In genomic region chr12:125824276-125824675, GRCh38 we compare ENCODE assay signal across 23 cellular contexts.
DNase-seq lines count a peak whose midpoint lies in the region; ATAC-seq, FAIRE-seq and TF ChIP-seq lines count a peak whose summit lies in the region.
"Had no signal": no experiment of that assay in that cellular context is flagged by ENCODE, and none has a peak within 500 bp of the region (broad histone marks: within the 10 kb centered on the region; RNA-seq: fewer than 3 reads in every experiment).

No MANE protein-coding gene starts in this region.

- no peak for TF ChIP-seq EP300 in esophagus muscularis mucosa (IDR thresholded peaks at IDR 0.05)

- no peaks in the 10 kb centered on the region for H4K20me1 ChIP-seq in PC-3 (ENCODE audit: low read length)
- H4K20me1 ChIP-seq: BLaER1 had no signal

- FAIRE-seq in RCC 7860 (lab: Jason Lieb, UNC): no peak
- FAIRE-seq: A204.1, G401.6, GM12891 had no signal

- DNase-seq in RCC 7860 (ENCODE audit: low spot score) (peak; percentile 43), astrocyte of the hippocampus (ENCODE audit: low read depth, low spot score) (peak; percentile 31), esophagus muscularis mucosa (ENCODE audit: extremely low spot score) (peak; percentile 12), non-pigmented ciliary epithelial cell (ENCODE audit: low read depth) (peak; percentile 10), PC-3 (no peak), SIG-M5 treated with dmso at 0.1 percent for 504 hours (lab: John Stamatoyannopoulos, UW; ENCODE audit: unreplicated experiment) (no peak), NCI-H2171 treated with DMSO at 0.1 percent for 48 hours (lab: John Stamatoyannopoulos, UW) (no peak)
- DNase-seq: 8988T; ACHN; BE2C; C1 segment of cervical spinal cord; CD4-positive, alpha-beta memory T cell; CD4-positive, CD25-positive, alpha-beta regulatory T cell; CD8-positive, alpha-beta memory T cell; COR-L47; DMS 273 treated with DMSO at 0.1 percent for 48 hours; DMS79 treated with DMSO at 0.1 percent for 48 hours; GF-D8 had no signal

- intact Hi-C loops in esophagus muscularis mucosa (cut with DNase I): no loop called here
- intact Hi-C loops in PC-3 (cut with micrococcal nuclease): no loop called here

- no peaks in the 10 kb centered on the region for H3F3A ChIP-seq in PC-3 (ENCODE audit: low read length, unreplicated experiment)

- H3K27ac ChIP-seq in esophagus muscularis mucosa (replicated peaks in 1 of 4): no peak overlapping the region
- no peak overlapping the region for H3K27ac ChIP-seq in PC-3 (ENCODE audit: low read length)
- H3K27ac ChIP-seq: BLaER1 had no signal

- WGBS in esophagus muscularis mucosa: 88% methylated on average over 2 of the region's 2 CpGs

- H3K36me3 ChIP-seq in esophagus muscularis mucosa: no peaks in the 10 kb centered on the region
- no peaks in the 10 kb centered on the region for H3K36me3 ChIP-seq in PC-3 (ENCODE audit: low read depth, low read length)
- H3K36me3 ChIP-seq: BE2C, BLaER1 had no signal

- H3K27me3 ChIP-seq in esophagus muscularis mucosa: no peaks in the 10 kb centered on the region
- peaks cover 3% of the 10 kb centered on the region; the same call in 1 of the 2 replicates for H3K27me3 ChIP-seq in PC-3 (ENCODE audit: low read length)
- H3K27me3 ChIP-seq: BE2C, BLaER1 had no signal

- POLR2A ChIA-PET in PC-3 (lab: Charles Lee; ENCODE audit: unreplicated experiment): no interaction called here

- H3K4me2 ChIP-seq in PC-3 (ENCODE audit: low read length): no peak overlapping the region
- H3K4me2 ChIP-seq: BLaER1 had no signal

- H3K9me3 ChIP-seq in esophagus muscularis mucosa: peaks cover 0 to 14% (median 10%) of the 10 kb centered on the region in 4 donors
- H3K9me3 ChIP-seq in PC-3 (ENCODE audit: low read length): 0 out of 2 replicates have a peak, but pooled peaks cover 4% of the 10 kb centered on the region
- H3K9me3 ChIP-seq: BE2C had no signal

- no peaks in the 10 kb centered on the region for H3K9me2 ChIP-seq in PC-3 (replicated peaks; ENCODE audit: low read length)

- TF ChIP-seq POLR2A in esophagus muscularis mucosa (IDR thresholded peaks at IDR 0.05; ENCODE audit: low read depth): no peak

- no TSS peak for BruUV-seq in PC-3 (replicated peaks; lab: Mats Ljungman, UMichigan)

- no peaks in the 10 kb centered on the region for H3K79me2 ChIP-seq in PC-3 (ENCODE audit: low read length)

- H2AFZ ChIP-seq in PC-3 (ENCODE audit: low read length): no peak overlapping the region

- H3K9ac ChIP-seq in PC-3 (ENCODE audit: low read length): no peak overlapping the region
- H3K9ac ChIP-seq: BLaER1 had no signal

- CTCF ChIA-PET in PC-3 (lab: Charles Lee): no interaction called here

- no peak for ATAC-seq in PC-3
- no peak for ATAC-seq in GM18907 (IDR thresholded peaks at IDR 0.05; ENCODE audit: unreplicated experiment)

- no peak for TF ChIP-seq CTCF in esophagus muscularis mucosa (IDR thresholded peaks at IDR 0.05)
- TF ChIP-seq CTCF in PC-3 (conservative IDR thresholded peaks at IDR 0.05; ENCODE audit: low read depth, low read length): no peak

- H3K4me1 ChIP-seq in esophagus muscularis mucosa (no peaks in the 10 kb centered on the region), PC-3 (ENCODE audit: insufficient read depth, low read length) (no peaks in the 10 kb centered on the region)
- H3K4me1 ChIP-seq: BE2C, BLaER1 had no signal

- H3K4me3 ChIP-seq in esophagus muscularis mucosa: no peak overlapping the region
- H3K4me3 ChIP-seq in PC-3 (ENCODE audit: low read length): no peak overlapping the region
- H3K4me3 ChIP-seq: BLaER1 had no signal

Comparison
In these comparisons a context has a peak if more than half of its experiments do, and no peak if none do; other contexts are left out.
1. DNase-seq: peak in RCC 7860 (single experiment), astrocyte of the hippocampus (single experiment), esophagus muscularis mucosa (single experiment) and non-pigmented ciliary epithelial cell (single experiment); none in PC-3 (single experiment), SIG-M5 treated with dmso at 0.1 percent for 504 hours (single experiment) and NCI-H2171 treated with DMSO at 0.1 percent for 48 hours (single experiment).